8 cellular contexts compared by ENCODE assay signal in genomic region chr15:64426845-64427465, GRCh38. TPM values are rescaled to one million over a fixed set of nuclear protein-coding genes. Genes with fewer than 3 reads are reported as not detected.
DNase-seq lines count a peak whose midpoint lies in the region; ATAC-seq and TF ChIP-seq lines count a peak whose summit lies in the region.

No MANE protein-coding gene starts in this region.

- no peak overlapping the region for H3K4me3 Mint-ChIP-seq in type B pancreatic cell

- H3K27ac Mint-ChIP-seq in type B pancreatic cell: no peak overlapping the region

- H3K9me3 Mint-ChIP-seq in type B pancreatic cell: no peaks in the 10 kb centered on the region

- no peaks in the 10 kb centered on the region for H3K27me3 Mint-ChIP-seq in type B pancreatic cell

- peaks cover 10% of the 10 kb centered on the region for H3K4me1 Mint-ChIP-seq in type B pancreatic cell (ENCODE audit: unreplicated experiment)

- H3K36me3 Mint-ChIP-seq in type B pancreatic cell: peaks cover 19% of the 10 kb centered on the region

- TF ChIP-seq CTCF in type B pancreatic cell (conservative IDR thresholded peaks at IDR 0.05): peak; percentile 58

- DNase-seq in A172 (ENCODE audit: low spot score) (peak; percentile 39), GF-D8 (lab: John Stamatoyannopoulos, UW) (peak; percentile 40), RPMI7951 (ENCODE audit: low read depth) (peak; percentile 30), fibroblast of peridontal ligament (ENCODE audit: extremely low read depth) (peak; percentile 71), type B pancreatic cell (ENCODE audit: extremely low spot score, unreplicated experiment) (no peak), cortex of kidney (lab: John Stamatoyannopoulos, UW) (no peak)
- DNase-seq in stimulated activated CD4-positive, alpha-beta T cell treated with anti-CD3 and anti-CD28 coated beads, Interleukin-4, amount 100 ng/mL, for 24 hours: no peak

- ATAC-seq in HG02870 (IDR thresholded peaks at IDR 0.05; ENCODE audit: unreplicated experiment): no peak

RNA-seq across cellular contexts. Expression of gene ZNF609, which starts 33.4 kb away (rescaled TPM):
- 10.8 and 11.1 TPM in 2 replicates for total RNA-seq in A172 (2014; rRNA removed; shearing (Covaris generic))
- total RNA-seq in RPMI7951 (2014; rRNA removed; shearing (Covaris generic)): 10.6 and 12.1 TPM in 2 replicates
- total RNA-seq in type B pancreatic cell (ENCODE audit: low replicate concordance): 51.5 and 53.1 TPM in 2 replicates

RNA-seq across cellular contexts. Expression of gene TRIP4, which starts 39.3 kb away (rescaled TPM):
- total RNA-seq in A172 (2014; rRNA removed; shearing (Covaris generic)): 10.3 and 18.3 TPM in 2 replicates
- 10.0 and 11.4 TPM in 2 replicates for total RNA-seq in RPMI7951 (2014; rRNA removed; shearing (Covaris generic))
- total RNA-seq in type B pancreatic cell (ENCODE audit: low replicate concordance): 21.1 and 22.4 TPM in 2 replicates

RNA-seq across cellular contexts. Expression of gene PCLAF, which starts 45.7 kb away (rescaled TPM):
- total RNA-seq in A172 (2014; rRNA removed; shearing (Covaris generic)): 173 and 180 TPM in 2 replicates
- 185 and 229 TPM in 2 replicates for total RNA-seq in RPMI7951 (2014; rRNA removed; shearing (Covaris generic))
- total RNA-seq in type B pancreatic cell (ENCODE audit: low replicate concordance): 17.0 and 45.9 TPM in 2 replicates

Comparison
In these comparisons a context has a peak if more than half of its experiments do, and no peak if none do; other contexts are left out.
1. DNase-seq: peak in A172 (single experiment), GF-D8 (single experiment), RPMI7951 (single experiment) and fibroblast of peridontal ligament (single experiment); none in type B pancreatic cell (single experiment), stimulated activated CD4-positive, alpha-beta T cell treated with anti-CD3 and anti-CD28 coated beads, Interleukin-4, amount 100 ng/mL, for 24 hours (single experiment) and cortex of kidney (single experiment).